15 cellular contexts compared by ENCODE assay signal in genomic region chr12:126369487-126370463, GRCh38.
DNase-seq lines count a peak whose midpoint lies in the region; ATAC-seq and TF ChIP-seq lines count a peak whose summit lies in the region.
"Had no signal": no experiment of that assay in that cellular context is flagged by ENCODE, and none has a peak within 500 bp of the region (broad histone marks: within the 10 kb centered on the region; RNA-seq: fewer than 3 reads in every experiment).

No MANE protein-coding gene starts in this region.

- H3K27ac ChIP-seq in ascending aorta (peak overlapping the region; percentile 1 to 36), foreskin keratinocyte (no peak overlapping the region)
- H3K27ac ChIP-seq: breast epithelium, skin epidermis, VCaP had no signal

- DNase-seq in A172 (ENCODE audit: low spot score) = peak; percentile 59
- DNase-seq in HPDE6-E6E7 (ENCODE audit: extremely low spot score) = peak; percentile 20
- DNase-seq in ascending aorta (ENCODE audit: low spot score in 2 of 2) = no peak
- peak in 1 of 2 donors; percentile 54 for DNase-seq in foreskin keratinocyte
- DNase-seq in AML-193 (lab: John Stamatoyannopoulos, UW) = no peak
- no peak for DNase-seq in CD1c-positive myeloid dendritic cell (ENCODE audit: extremely low spot score)
- no peak for DNase-seq in NCI-H1417 (lab: John Stamatoyannopoulos, UW)
- DNase-seq in ureter (ENCODE audit: low spot score) = no peak
- DNase-seq: activated gamma-delta T cell treated with Interleukin-2 at 50 U/mL for 16 hours; IMR-90; NCI-H1092 treated with DMSO at 0.1 percent for 48 hours; stimulated activated naive CD8-positive, alpha-beta T cell treated with anti-CD3 and anti-CD28 coated beads, Interleukin-15, Interleukin-2, amounts not matched to agents 100 U/mL and 50 U/mL, for 24 hours had no signal

- TF ChIP-seq CTCF in ascending aorta (IDR thresholded peaks at IDR 0.05) = peak in 2 of 3 experiments; percentile 10 to 12
- TF ChIP-seq CTCF in foreskin keratinocyte (conservative IDR thresholded peaks at IDR 0.05) = no peak

- no peaks in the 10 kb centered on the region for H3K9me3 ChIP-seq in ascending aorta
- H3K9me3 ChIP-seq: breast epithelium had no signal

- no peak overlapping the region for H3K4me3 ChIP-seq in ascending aorta
- H3K4me3 ChIP-seq: breast epithelium, skin epidermis had no signal

- intact Hi-C loops in ascending aorta (cut with DNase I) = no loop called here

- peak; percentile 28 for ATAC-seq in foreskin keratinocyte
- ATAC-seq: stimulated activated naive CD8-positive, alpha-beta T cell treated with anti-CD3 and anti-CD28 coated beads, Interleukin-15, Interleukin-2, amounts not matched to agents 100 U/mL and 50 U/mL, for 24 hours had no signal

- H3K27me3 ChIP-seq in ascending aorta (no peaks in the 10 kb centered on the region), foreskin keratinocyte (no peaks in the 10 kb centered on the region)
- H3K27me3 ChIP-seq: breast epithelium had no signal

- no peaks in the 10 kb centered on the region for H3K36me3 ChIP-seq in ascending aorta
- H3K36me3 ChIP-seq: breast epithelium had no signal

- no peaks in the 10 kb centered on the region for H3K4me1 ChIP-seq in ascending aorta
- H3K4me1 ChIP-seq in foreskin keratinocyte = no peaks in the 10 kb centered on the region
- H3K4me1 ChIP-seq: breast epithelium had no signal

Comparison
In these comparisons a context has a peak if more than half of its experiments do, and no peak if none do; other contexts are left out.
1. DNase-seq: peak in A172 (single experiment) and HPDE6-E6E7 (single experiment); none in ascending aorta (0 of 2), AML-193 (0 of 2), CD1c-positive myeloid dendritic cell (single experiment), NCI-H1417 (0 of 3) and ureter (single experiment).